ENCODE assay signal across 25 cellular contexts in genomic region chr6:139988702-139989101, GRCh38.
"Had no signal": no experiment of that assay in that cellular context is flagged by ENCODE, and none has a peak within 500 bp of the region (broad histone marks: within the 10 kb centered on the region; RNA-seq: fewer than 3 reads in every experiment).

No MANE protein-coding gene starts in this region.

- H3K9ac ChIP-seq: KMS-11 had no signal

- H3K4me3 Mint-ChIP-seq: activated CD4-positive, alpha-beta memory T cell treated with anti-CD3 and anti-CD28 coated beads for 36 hours; activated CD4-positive, alpha-beta T cell treated with anti-CD3 and anti-CD28 coated beads, Interleukin-2, amount 10 ng/mL, durations not matched to agents 7 days and 5 days; activated naive CD4-positive, alpha-beta T cell treated with anti-CD3 and anti-CD28 coated beads, Interleukin-2, amount 10 ng/mL, durations not matched to agents 7 days and 5 days; activated naive CD8-positive, alpha-beta T cell treated with anti-CD3 and anti-CD28 coated beads for 36 hours; activated T-cell treated with anti-CD3 and anti-CD28 coated beads, Interleukin-2, amount 50 U/mL, for 72 hours; T-cell had no signal

- H3K9me3 Mint-ChIP-seq: activated CD4-positive, alpha-beta memory T cell treated with anti-CD3 and anti-CD28 coated beads for 36 hours; activated CD4-positive, alpha-beta T cell treated with anti-CD3 and anti-CD28 coated beads, Interleukin-2, amount 10 ng/mL, durations not matched to agents 7 days and 5 days; activated naive CD4-positive, alpha-beta T cell treated with anti-CD3 and anti-CD28 coated beads, Interleukin-2, amount 10 ng/mL, durations not matched to agents 7 days and 5 days; activated naive CD8-positive, alpha-beta T cell treated with anti-CD3 and anti-CD28 coated beads for 36 hours; activated T-cell treated with anti-CD3 and anti-CD28 coated beads, Interleukin-2, amount 50 U/mL, for 72 hours; activated T-helper 2 cell treated with anti-CD3 and anti-CD28 coated beads, Interferon-gamma antibody, Interleukin-2, Interleukin-4, amounts not matched to agents 10 μg/mL and 5 μg/mL and 100 μg/mL, durations not matched to agents 14 hours and 24 hours and 36 hours; T-cell had no signal

- H3K27me3 Mint-ChIP-seq: activated CD4-positive, alpha-beta T cell treated with anti-CD3 and anti-CD28 coated beads, Interleukin-2, amount 10 ng/mL, durations not matched to agents 7 days and 5 days; activated naive CD4-positive, alpha-beta T cell treated with anti-CD3 and anti-CD28 coated beads, Interleukin-2, amount 10 ng/mL, durations not matched to agents 7 days and 5 days had no signal

- ATAC-seq: activated T-cell treated with anti-CD3 and anti-CD28 coated beads, Interleukin-2, amount 50 U/mL, for 72 hours; T-cell had no signal

- H3K4me1 Mint-ChIP-seq: activated CD4-positive, alpha-beta T cell treated with anti-CD3 and anti-CD28 coated beads, Interleukin-2, amount 10 ng/mL, durations not matched to agents 7 days and 5 days; activated naive CD4-positive, alpha-beta T cell treated with anti-CD3 and anti-CD28 coated beads, Interleukin-2, amount 10 ng/mL, durations not matched to agents 7 days and 5 days; activated naive CD8-positive, alpha-beta T cell treated with anti-CD3 and anti-CD28 coated beads for 36 hours; T-cell had no signal

- H3K27ac Mint-ChIP-seq: activated CD4-positive, alpha-beta memory T cell treated with anti-CD3 and anti-CD28 coated beads for 36 hours; activated CD4-positive, alpha-beta T cell treated with anti-CD3 and anti-CD28 coated beads, Interleukin-2, amount 10 ng/mL, durations not matched to agents 7 days and 5 days; activated naive CD4-positive, alpha-beta T cell treated with anti-CD3 and anti-CD28 coated beads, Interleukin-2, amount 10 ng/mL, durations not matched to agents 7 days and 5 days; activated naive CD8-positive, alpha-beta T cell treated with anti-CD3 and anti-CD28 coated beads for 36 hours; activated T-cell treated with anti-CD3 and anti-CD28 coated beads, Interleukin-2, amount 50 U/mL, for 72 hours; activated T-helper 2 cell treated with anti-CD3 and anti-CD28 coated beads, Interferon-gamma antibody, Interleukin-2, Interleukin-4, amounts not matched to agents 10 μg/mL and 5 μg/mL and 100 μg/mL, durations not matched to agents 14 hours and 24 hours and 36 hours; T-cell had no signal

- H3K4me2 ChIP-seq: KMS-11 had no signal

- FAIRE-seq: RCC 7860, TTC549 had no signal

- H3K27ac ChIP-seq: KMS-11 had no signal

- DNase-seq: activated CD4-positive, alpha-beta memory T cell treated with anti-CD3 and anti-CD28 coated beads for 36 hours; activated CD4-positive, alpha-beta T cell treated with anti-CD3 and anti-CD28 coated beads, Interleukin-2, amount 10 ng/mL, durations not matched to agents 7 days and 5 days; activated CD4-positive, CD25-positive, alpha-beta regulatory T cell; activated gamma-delta T cell treated with Interleukin-2 at 50 U/mL for 16 hours; activated naive CD4-positive, alpha-beta T cell treated with anti-CD3 and anti-CD28 coated beads, Interleukin-2, amount 10 ng/mL, durations not matched to agents 7 days and 5 days; activated naive CD8-positive, alpha-beta T cell treated with anti-CD3 and anti-CD28 coated beads for 36 hours; activated T-cell treated with anti-CD3 and anti-CD28 coated beads for 4 hours; activated T-cell treated with anti-CD3 and anti-CD28 coated beads, Interleukin-2, amount 50 U/mL, for 72 hours; MV-4-11; NCI-H1092 treated with DMSO at 0.1 percent for 48 hours; NCI-H1436; NCI-H1694 treated with DMSO at 0.1 percent for 48 hours; NCI-H2029 treated with DMSO at 0.1 percent for 48 hours; NCI-H510A treated with DMSO at 0.1 percent for 48 hours; NCI-H69; NK-92 treated with Interleukin-12 subunit alpha and Interleukin-12 subunit beta, amount 100 ng/mL, for 24 hours; OCI-M1; SHP77; T-cell; T-helper 2 cell; T1000 had no signal

- H3K36me3 Mint-ChIP-seq: activated CD4-positive, alpha-beta memory T cell treated with anti-CD3 and anti-CD28 coated beads for 36 hours; activated naive CD4-positive, alpha-beta T cell treated with anti-CD3 and anti-CD28 coated beads, Interleukin-2, amount 10 ng/mL, durations not matched to agents 7 days and 5 days; activated naive CD8-positive, alpha-beta T cell treated with anti-CD3 and anti-CD28 coated beads for 36 hours; T-cell had no signal
